In the genomic region with DNA sequence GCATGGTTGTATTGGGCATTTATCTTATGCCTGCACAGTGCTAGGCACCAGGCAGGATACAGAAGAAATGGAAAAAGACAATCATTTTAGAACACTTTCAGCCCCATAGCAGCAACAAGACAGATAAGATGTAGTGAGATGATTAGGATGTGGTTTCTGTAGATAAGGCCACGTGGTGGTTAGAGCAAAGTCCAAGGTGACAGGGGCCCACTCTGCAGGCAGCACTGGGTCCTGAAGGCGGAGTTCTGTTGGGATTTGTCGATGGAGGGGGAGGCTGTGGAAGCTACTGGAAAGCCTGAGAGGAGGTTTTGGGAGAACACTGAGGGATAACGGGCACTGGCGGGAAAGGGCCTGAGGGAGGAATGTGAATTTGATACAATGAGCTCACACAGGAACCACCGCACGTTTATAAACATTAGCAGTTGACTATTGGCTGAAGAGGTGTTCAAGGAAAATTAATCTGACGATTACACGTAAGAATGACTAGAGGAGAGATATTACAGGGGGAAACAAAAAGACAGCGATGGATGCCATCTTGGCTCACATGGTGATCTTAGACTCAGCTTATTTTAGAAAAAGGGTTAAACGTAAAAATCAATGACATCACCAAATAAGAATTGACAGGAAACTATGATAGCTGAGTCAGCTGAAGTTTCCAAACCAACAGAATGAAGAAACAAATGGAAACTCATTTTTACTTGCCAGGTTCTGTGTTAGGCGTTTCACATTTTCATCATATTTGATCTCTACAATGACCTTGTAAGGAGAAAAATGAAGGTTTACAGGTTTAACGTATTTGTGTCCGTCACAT, we compare ENCODE assay signal across 18 cellular contexts.
"Had no signal": no experiment of that assay in that cellular context is flagged by ENCODE, and none has a peak within 500 bp of the region (broad histone marks: within the 10 kb centered on the region; RNA-seq: fewer than 3 reads in every experiment).

No MANE protein-coding gene starts in this region.

- FAIRE-seq: endothelial cell of umbilical vein, small intestine had no signal

- H3K4me3 ChIP-seq: colonic mucosa, mucosa of descending colon, right atrium auricular region, stomach, thoracic aorta, transverse colon had no signal

- ATAC-seq: mucosa of descending colon; naive thymus-derived CD8-positive, alpha-beta T cell had no signal

- H3K4me1 ChIP-seq: colonic mucosa, right atrium auricular region, stomach, transverse colon had no signal

- DNase-seq: colonic mucosa; effector CD4-positive, alpha-beta T cell; endodermal cell; foreskin melanocyte; head of caudate nucleus; hippocampal formation; mucosa of descending colon; naive thymus-derived CD8-positive, alpha-beta T cell; posterior cingulate gyrus; small intestine; stimulated activated CD4-positive, alpha-beta T cell treated with anti-CD3 and anti-CD28 coated beads, Interleukin-12 subunit alpha, Interleukin-12 subunit beta, amount 100 ng/mL, for 4 hours; stimulated activated naive CD4-positive, alpha-beta T cell; stomach; substantia nigra; transverse colon had no signal

- H3K27me3 ChIP-seq: colonic mucosa, right atrium auricular region, stomach, transverse colon had no signal

- H3K9me3 ChIP-seq: colonic mucosa, mucosa of descending colon, right atrium auricular region, stomach, thoracic aorta, transverse colon had no signal

- H3K27ac ChIP-seq: colonic mucosa, right atrium auricular region, stomach, thoracic aorta, transverse colon had no signal

- H3K36me3 ChIP-seq: colonic mucosa, right atrium auricular region, stomach, thoracic aorta, transverse colon had no signal
